Comparison of ENCODE assay signal across 8 cellular contexts in the genomic region with DNA sequence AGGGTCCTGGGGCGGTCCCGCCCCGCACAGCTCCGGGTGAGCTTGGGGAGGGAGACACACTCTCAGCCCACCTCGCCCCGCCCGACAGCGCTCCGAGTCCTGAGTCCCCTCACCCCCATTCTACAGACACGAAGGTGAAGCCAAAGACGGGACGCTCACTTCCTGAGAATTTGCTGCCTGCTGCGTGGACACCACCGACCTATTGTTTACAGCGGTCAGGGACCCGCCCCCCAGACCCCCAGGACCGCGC. TPM values are rescaled to one million over a fixed set of nuclear protein-coding genes. Genes with fewer than 3 reads are reported as not detected.
A peak's percentile ranks its signal among the peaks of the same experiment; 100 is the strongest.
DNase-seq lines count a peak whose midpoint lies in the region; TF ChIP-seq lines count a peak whose summit lies in the region.

No MANE protein-coding gene starts in this region.

- H3K27ac Mint-ChIP-seq in HFFc6, result peak overlapping the region; percentile 84; the same call in 1 of the 2 replicates
- peak overlapping the region; percentile 99 for H3K27ac Mint-ChIP-seq in activated naive CD8-positive, alpha-beta T cell

- peaks cover 24% of the 10 kb centered on the region for H3K27me3 ChIP-seq in iPS-20b (ENCODE audit: insufficient read depth, low read length)
- H3K27me3 ChIP-seq in subcutaneous abdominal adipose tissue (ENCODE audit: control insufficient read depth in 5 of 5, insufficient read depth in 4 of 5, low read length in 5 of 5), result peaks cover 0 to 2% (median 0%) of the 10 kb centered on the region in 5 donors

- peaks cover 62% of the 10 kb centered on the region for H3K9me3 Mint-ChIP-seq in HFFc6
- peaks cover 18% of the 10 kb centered on the region for H3K9me3 Mint-ChIP-seq in activated naive CD8-positive, alpha-beta T cell (ENCODE audit: low read depth)

- DNase-seq in AG10803 (ENCODE audit: low read depth) (no peak), HFFc6 (no peak), SIG-M5 treated with dmso at 0.1 percent for 504 hours (lab: John Stamatoyannopoulos, UW; ENCODE audit: unreplicated experiment) (no peak), NCI-H2196 (lab: John Stamatoyannopoulos, UW; ENCODE audit: unreplicated experiment) (no peak), DMS 273 (lab: John Stamatoyannopoulos, UW; ENCODE audit: unreplicated experiment) (no peak)

- H3K27ac ChIP-seq in iPS-20b (ENCODE audit: low read length), result no peak overlapping the region
- H3K27ac ChIP-seq in subcutaneous abdominal adipose tissue (ENCODE audit: low read depth, low read length), result peak overlapping the region; percentile 94

- peak overlapping the region; percentile 94; the same call in 1 of the 2 replicates for H3K4me3 Mint-ChIP-seq in HFFc6
- H3K4me3 Mint-ChIP-seq in activated naive CD8-positive, alpha-beta T cell, result peak overlapping the region; percentile 100

- H3K4me1 ChIP-seq in iPS-20b (ENCODE audit: insufficient read depth, low read length) (peaks cover 3% of the 10 kb centered on the region; the same call in 1 of the 2 replicates), subcutaneous abdominal adipose tissue (ENCODE audit: control insufficient read depth in 5 of 5, insufficient read depth in 5 of 5, low read length in 5 of 5) (peaks cover 5 to 31% (median 23%) of the 10 kb centered on the region in 5 donors)

- H3K27me3 Mint-ChIP-seq in HFFc6 (ENCODE audit: insufficient read depth), result no peaks in the 10 kb centered on the region; the same call in 1 of the 2 replicates
- H3K27me3 Mint-ChIP-seq in activated naive CD8-positive, alpha-beta T cell, result no peaks in the 10 kb centered on the region

- peak overlapping the region; percentile 92 for H3K4me3 ChIP-seq in AG10803 (ENCODE audit: low read length)
- peak overlapping the region; percentile 97 for H3K4me3 ChIP-seq in iPS-20b (ENCODE audit: low read length)
- H3K4me3 ChIP-seq in subcutaneous abdominal adipose tissue (ENCODE audit: low read depth in 1 of 5, low read length in 5 of 5), result peak overlapping the region; percentile 91 to 98 (median 96)

- no peak for TF ChIP-seq CTCF in AG10803 (conservative IDR thresholded peaks at IDR 0.05; ENCODE audit: low read length)
- TF ChIP-seq CTCF in HFFc6 (IDR thresholded peaks at IDR 0.05), result no peak

- H3K4me1 Mint-ChIP-seq in HFFc6 (ENCODE audit: low read depth), result peaks cover 4% of the 10 kb centered on the region; the same call in 1 of the 2 replicates
- H3K4me1 Mint-ChIP-seq in activated naive CD8-positive, alpha-beta T cell (ENCODE audit: low read depth), result peaks cover 30% of the 10 kb centered on the region

- H3K9me3 ChIP-seq in iPS-20b (ENCODE audit: insufficient read depth, low read depth, low read length) (peaks cover under 1% of the 10 kb centered on the region; the same call in 1 of the 2 replicates), subcutaneous abdominal adipose tissue (ENCODE audit: control insufficient read depth in 5 of 5, low read length in 5 of 5) (peaks cover 0 to 4% (median 0%) of the 10 kb centered on the region in 5 donors)

- H3K9ac ChIP-seq in iPS-20b (ENCODE audit: low read depth, low read length) (peak overlapping the region; percentile 87; the same call in 1 of the 2 replicates), subcutaneous abdominal adipose tissue (ENCODE audit: low read length in 5 of 5) (peak overlapping the region; percentile 56 to 93 (median 78))

- H3K36me3 ChIP-seq in iPS-20b (ENCODE audit: insufficient read depth, low read depth, low read length), result peaks cover 12% of the 10 kb centered on the region; the same call in 1 of the 2 replicates
- H3K36me3 ChIP-seq in subcutaneous abdominal adipose tissue (ENCODE audit: control insufficient read depth in 5 of 5, insufficient read depth in 5 of 5, low read length in 5 of 5), result no peaks in the 10 kb centered on the region

- H3K36me3 Mint-ChIP-seq in HFFc6 (ENCODE audit: low read depth), result peaks cover 25% of the 10 kb centered on the region
- peaks cover 27% of the 10 kb centered on the region for H3K36me3 Mint-ChIP-seq in activated naive CD8-positive, alpha-beta T cell

RNA-seq across cellular contexts. Expression of a gene that starts 0.8 kb away (rescaled TPM):
- total RNA-seq in HFFc6 (2021; fragmentation: NEBNext Ultra II Directional; extraction: Animal tissue kit (Norgen Biotek cat#: 25700)), result 1 to 10 TPM in 2 of 6 experiments, under 1 TPM in 4; 0.26 to 3.1 (median 0.40) TPM

RNA-seq across cellular contexts. Expression of a gene that starts 31.5 kb away (rescaled TPM):
- not detected for total RNA-seq in HFFc6 (2021; fragmentation: NEBNext Ultra II Directional; extraction: Animal tissue kit (Norgen Biotek cat#: 25700))
